ENCODE assay signal across 8 cellular contexts in the genomic region with DNA sequence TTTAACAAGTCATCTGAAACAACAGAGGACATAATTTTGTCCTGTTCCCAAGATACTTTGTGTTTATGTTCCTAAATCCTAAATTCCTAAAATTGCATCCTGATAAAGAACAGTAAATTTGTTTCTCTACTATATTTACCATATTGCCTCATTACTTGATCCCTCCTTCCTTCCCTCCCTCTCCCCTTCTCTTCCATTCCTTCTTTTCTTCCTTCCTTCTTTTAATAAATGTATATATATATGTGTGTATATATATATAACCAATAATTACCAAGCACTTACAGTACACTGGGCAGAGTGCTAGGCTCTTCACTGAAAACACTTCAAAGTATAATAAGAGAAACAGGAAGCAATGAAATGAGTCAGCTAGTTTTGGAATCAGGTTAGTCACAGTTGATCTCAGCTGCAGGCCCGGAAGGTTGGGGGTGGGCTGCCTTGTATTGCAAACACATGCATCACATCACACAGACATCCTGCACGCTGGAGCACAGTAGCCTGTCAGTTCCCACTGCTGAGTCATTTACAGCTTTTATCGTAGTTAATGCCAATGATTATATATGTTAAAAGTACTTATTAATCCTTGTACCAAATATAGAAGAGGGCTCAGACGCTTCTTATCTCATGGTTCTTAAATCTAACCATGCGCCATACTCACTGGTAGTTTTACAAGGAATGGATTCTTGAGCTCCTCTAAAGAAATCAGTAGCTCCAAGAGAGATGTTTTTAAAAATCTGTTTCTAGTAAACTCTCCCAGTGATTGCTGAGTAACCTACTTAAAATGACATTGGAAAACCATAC.
DNase-seq lines count a peak whose midpoint lies in the region; ATAC-seq and TF ChIP-seq lines count a peak whose summit lies in the region.

No MANE protein-coding gene starts in this region.

- CTCF ChIA-PET in MCF 10A (lab: Yijun Ruan, JAX) = interaction anchor here (0.6 to 1.2 kb wide), 3 partner anchors 88 to 1105 kb away, joined by 3 to 6 read pairs (median 3); no protein-coding TSS in a partner anchor

- ATAC-seq in HG02610 (IDR thresholded peaks at IDR 0.05; ENCODE audit: unreplicated experiment) (peak; percentile 96), natural killer cell (peak in 2 of 3 donors; percentile 45 to 71)
- ATAC-seq in central memory CD8-positive, alpha-beta T cell (replicated peaks; ENCODE audit: extremely low read depth, poor library complexity, severe bottlenecking) = peak; percentile 89

- H3F3A ChIP-seq in SU-DHL-6 (ENCODE audit: insufficient read depth) = peaks cover 32% of the 10 kb centered on the region

- H3K27ac Mint-ChIP-seq in MCF 10A (ENCODE audit: low read depth, unreplicated experiment) = no peak overlapping the region
- H3K27ac Mint-ChIP-seq in central memory CD8-positive, alpha-beta T cell (ENCODE audit: low read depth) = peak overlapping the region; percentile 22
- no peak overlapping the region for H3K27ac Mint-ChIP-seq in natural killer cell

- H3K4me1 Mint-ChIP-seq in MCF 10A (ENCODE audit: insufficient read depth, unreplicated experiment) = peaks cover 16% of the 10 kb centered on the region
- H3K4me1 Mint-ChIP-seq in central memory CD8-positive, alpha-beta T cell = no peaks in the 10 kb centered on the region
- H3K4me1 Mint-ChIP-seq in natural killer cell = no peaks in the 10 kb centered on the region

- peak overlapping the region; percentile 19 for H2AFZ ChIP-seq in SU-DHL-6 (ENCODE audit: low read depth, low read length, severe bottlenecking)

- H4K20me1 ChIP-seq in SU-DHL-6 (ENCODE audit: low read depth, low read length) = no peaks in the 10 kb centered on the region

- no peak overlapping the region for H3K27ac ChIP-seq in breast epithelium
- peak overlapping the region; percentile 87 for H3K27ac ChIP-seq in SU-DHL-6 (ENCODE audit: low read depth, low read length)
- H3K27ac ChIP-seq in esophagus squamous epithelium = no peak overlapping the region

- H3K4me3 ChIP-seq in breast epithelium (no peak overlapping the region), SU-DHL-6 (ENCODE audit: insufficient read depth, low read length, poor library complexity, severe bottlenecking) (peak overlapping the region; percentile 35), esophagus squamous epithelium (no peak overlapping the region)

- H3K9me3 ChIP-seq in breast epithelium (no peaks in the 10 kb centered on the region), SU-DHL-6 (ENCODE audit: insufficient read depth, low read length) (no peaks in the 10 kb centered on the region), esophagus squamous epithelium (no peaks in the 10 kb centered on the region)

- POLR2A ChIA-PET in MCF 10A (lab: Yijun Ruan, JAX) = interaction anchor here (0.6 to 0.9 kb wide), 2 partner anchors 8 to 11 kb away, joined by 3 to 7 read pairs; no protein-coding TSS in a partner anchor

- H3K36me3 Mint-ChIP-seq in MCF 10A (ENCODE audit: insufficient read depth, unreplicated experiment) (no peaks in the 10 kb centered on the region), natural killer cell (no peaks in the 10 kb centered on the region)
- H3K36me3 Mint-ChIP-seq in central memory CD8-positive, alpha-beta T cell (ENCODE audit: insufficient read depth) = no peaks in the 10 kb centered on the region

- H3K27me3 Mint-ChIP-seq in MCF 10A (ENCODE audit: insufficient read depth, unreplicated experiment) (no peaks in the 10 kb centered on the region), natural killer cell (ENCODE audit: low read depth in 2 of 2) (no peaks in the 10 kb centered on the region)
- H3K27me3 Mint-ChIP-seq in central memory CD8-positive, alpha-beta T cell = no peaks in the 10 kb centered on the region

- BruUV-seq in MCF 10A (replicated peaks; lab: Mats Ljungman, UMichigan) = no TSS peak

- H3K4me1 ChIP-seq in breast epithelium = no peaks in the 10 kb centered on the region
- no peaks in the 10 kb centered on the region for H3K4me1 ChIP-seq in esophagus squamous epithelium

- intact Hi-C loops in MCF 10A (cut with micrococcal nuclease) (no loop called here), breast epithelium (cut with DNase I; ENCODE audit: low total_unique reads) (no loop called here), natural killer cell (cut with micrococcal nuclease) (no loop called here), esophagus squamous epithelium (cut with DNase I) (no loop called here)

- TF ChIP-seq CTCF in MCF 10A (IDR thresholded peaks at IDR 0.05; ENCODE audit: unreplicated experiment) = no peak
- TF ChIP-seq CTCF in breast epithelium (IDR thresholded peaks at IDR 0.05) = no peak
- no peak for TF ChIP-seq CTCF in SU-DHL-6 (IDR thresholded peaks at IDR 0.05; ENCODE audit: insufficient read depth, low read length, poor library complexity, severe bottlenecking)
- no peak for TF ChIP-seq CTCF in natural killer cell (IDR thresholded peaks at IDR 0.05)
- no peak for TF ChIP-seq CTCF in esophagus squamous epithelium (IDR thresholded peaks at IDR 0.05)

- H3K4me2 ChIP-seq in SU-DHL-6 (ENCODE audit: low read depth, low read length, poor library complexity, severe bottlenecking) = peak overlapping the region; percentile 78

- no peaks in the 10 kb centered on the region for H3K79me2 ChIP-seq in SU-DHL-6 (ENCODE audit: insufficient read depth, low read length)

- WGBS in esophagus squamous epithelium, 2 donors = 8 to 11% methylated on average over 5 of the region's 5 CpGs

- H3K36me3 ChIP-seq in breast epithelium = no peaks in the 10 kb centered on the region
- H3K36me3 ChIP-seq in SU-DHL-6 (ENCODE audit: low read length) = no peaks in the 10 kb centered on the region
- H3K36me3 ChIP-seq in esophagus squamous epithelium = no peaks in the 10 kb centered on the region

- H3K27me3 ChIP-seq in breast epithelium (no peaks in the 10 kb centered on the region), SU-DHL-6 (ENCODE audit: low read length) (no peaks in the 10 kb centered on the region), esophagus squamous epithelium (no peaks in the 10 kb centered on the region)

- H3K4me3 Mint-ChIP-seq in MCF 10A (ENCODE audit: unreplicated experiment) (no peak overlapping the region), natural killer cell (no peak overlapping the region)
- no peak overlapping the region for H3K4me3 Mint-ChIP-seq in central memory CD8-positive, alpha-beta T cell

- H3K9ac ChIP-seq in SU-DHL-6 (ENCODE audit: low read length) = peak overlapping the region; percentile 55

- H3K9me2 ChIP-seq in SU-DHL-6 (replicated peaks; ENCODE audit: insufficient read depth, low read length) = no peaks in the 10 kb centered on the region

- H3K9me3 Mint-ChIP-seq in MCF 10A (ENCODE audit: unreplicated experiment) (no peaks in the 10 kb centered on the region), natural killer cell (peaks cover 3 to 7% of the 10 kb centered on the region in 2 donors)
- H3K9me3 Mint-ChIP-seq in central memory CD8-positive, alpha-beta T cell = no peaks in the 10 kb centered on the region

- TF ChIP-seq POLR2A in breast epithelium (IDR thresholded peaks at IDR 0.05) (no peak), esophagus squamous epithelium (IDR thresholded peaks at IDR 0.05) (no peak)

- DNase-seq in MCF 10A (ENCODE audit: unreplicated experiment) (peak; percentile 94), breast epithelium (ENCODE audit: low spot score in 2 of 2) (no peak), MV-4-11 (lab: John Stamatoyannopoulos, UW) (peak; percentile 97), natural killer cell (no peak), esophagus squamous epithelium (lab: John Stamatoyannopoulos, UW) (no peak)
- peak in 1 of 2 donors; percentile 40 for DNase-seq in central memory CD8-positive, alpha-beta T cell (ENCODE audit: low spot score in 2 of 2)

Comparison
In these comparisons a context has a peak if more than half of its experiments do, and no peak if none do; other contexts are left out.
1. DNase-seq: peak in MCF 10A (single experiment) and MV-4-11 (single experiment); none in breast epithelium (0 of 2), natural killer cell (single experiment) and esophagus squamous epithelium (single experiment).
2. Peak in every context shown above with its lines, with median percentiles within 50 percentile points of each other: ATAC-seq.